ENCODE assay signal across 9 cellular contexts in genomic region chr6:158026054-158026900, GRCh38. TPM values are rescaled to one million over a fixed set of nuclear protein-coding genes. Genes with fewer than 3 reads are reported as not detected.
DNase-seq lines count a peak whose midpoint lies in the region; ATAC-seq, FAIRE-seq and TF ChIP-seq lines count a peak whose summit lies in the region.
"Had no signal": no experiment of that assay in that cellular context is flagged by ENCODE, and none has a peak within 500 bp of the region (broad histone marks: within the 10 kb centered on the region; RNA-seq: fewer than 3 reads in every experiment).

No MANE protein-coding gene starts in this region.

- peak overlapping the region; percentile 56 to 80 (median 70) for H3K27ac ChIP-seq in Peyer's patch
- H3K27ac ChIP-seq in pancreas, result peak overlapping the region; percentile 29 to 88 (median 62)
- H3K27ac ChIP-seq in tibial artery, result peak overlapping the region; percentile 76 to 80
- H3K27ac ChIP-seq: VCaP had no signal

- ATAC-seq in GM21360 (IDR thresholded peaks at IDR 0.05; ENCODE audit: unreplicated experiment) (peak; percentile 80), pancreas (peak; percentile 72 to 90 (median 77))

- FAIRE-seq in pancreas (lab: Jason Lieb, UNC), result no peak

- peak overlapping the region in 3 of 4 donors; percentile 18 to 38 (median 36) for H3K4me3 ChIP-seq in Peyer's patch
- H3K4me3 ChIP-seq in fibroblast of pulmonary artery (replicated peaks; ENCODE audit: low read depth, low read length), result peak overlapping the region; percentile 38
- H3K4me3 ChIP-seq in pancreas, result peak overlapping the region in 1 of 4 donors; percentile 12
- H3K4me3 ChIP-seq in tibial artery, result peak overlapping the region; percentile 5 to 15

- H3K27me3 ChIP-seq in Peyer's patch (no peaks in the 10 kb centered on the region), pancreas (no peaks in the 10 kb centered on the region), tibial artery (no peaks in the 10 kb centered on the region)

- intact Hi-C loops in pancreas (cut with DNase I), result no loop called here
- intact Hi-C loops in tibial artery (cut with DNase I; ENCODE audit: low total_unique reads), result no loop called here

- WGBS in pancreas, 2 donors, result 63 to 69% methylated on average over 21 of the region's 21 CpGs

- DNase-seq in COLO668 (lab: John Stamatoyannopoulos, UW; ENCODE audit: unreplicated experiment), result peak; percentile 84
- DNase-seq in HS-27A (ENCODE audit: low read depth), result peak; percentile 92
- peak; percentile 68 to 91 (median 80) for DNase-seq in Peyer's patch
- DNase-seq in activated T-helper 1 cell treated with anti-CD3 and anti-CD28 coated beads, Interleukin-2, amount 50 U/mL, for 16 hours (ENCODE audit: low read depth in 1 of 2, low spot score in 1 of 2), result peak; percentile 58 to 59
- peak; percentile 99 for DNase-seq in fibroblast of pulmonary artery (ENCODE audit: low read depth)
- DNase-seq in pancreas, result peak; percentile 75 to 87 (median 80)
- peak; percentile 95 to 96 for DNase-seq in tibial artery

- H3K9me3 ChIP-seq in Peyer's patch, result no peaks in the 10 kb centered on the region
- H3K9me3 ChIP-seq in pancreas, result no peaks in the 10 kb centered on the region
- no peaks in the 10 kb centered on the region for H3K9me3 ChIP-seq in tibial artery

- H3K4me1 ChIP-seq in Peyer's patch, result peaks cover 5 to 33% (median 8%) of the 10 kb centered on the region in 4 donors
- H3K4me1 ChIP-seq in pancreas, result peaks cover 0 to 32% (median 7%) of the 10 kb centered on the region in 3 donors
- H3K4me1 ChIP-seq in tibial artery, result peaks cover 0 to 36% (median 27%) of the 10 kb centered on the region in 4 donors

- TF ChIP-seq POLR2A in Peyer's patch (IDR thresholded peaks at IDR 0.05), result peak in 1 of 2 donors; percentile 7

- TF ChIP-seq CTCF in Peyer's patch (IDR thresholded peaks at IDR 0.05), result peak; percentile 38 to 75 (median 53)
- TF ChIP-seq CTCF in fibroblast of pulmonary artery (IDR thresholded peaks at IDR 0.05; ENCODE audit: low read length, missing control alignments), result peak; percentile 71
- no peak for TF ChIP-seq CTCF in pancreas (IDR thresholded peaks at IDR 0.05)
- peak; percentile 27 to 38 for TF ChIP-seq CTCF in tibial artery (IDR thresholded peaks at IDR 0.05)

- H3K36me3 ChIP-seq in Peyer's patch, result peaks cover 0 to 14% (median 0%) of the 10 kb centered on the region in 3 donors
- no peaks in the 10 kb centered on the region for H3K36me3 ChIP-seq in pancreas
- H3K36me3 ChIP-seq in tibial artery, result peaks cover 0 to 8% (median 3%) of the 10 kb centered on the region in 3 donors

RNA-seq across cellular contexts. Expression of gene SYNJ2, which starts 44.6 kb away (rescaled TPM):
- total RNA-seq in Peyer's patch, result 10 to 100 TPM; 26.8 to 47.2 (median 34.0) TPM
- total RNA-seq in pancreas, result 10 to 100 TPM in 3 of 6 donors, 1 to 10 TPM in 3; 8.1 to 17.1 (median 10.1) TPM
- polyA plus RNA-seq in pancreas, result 1 to 10 TPM; 7.9 to 8.6 TPM

Comparison
In these comparisons a context has a peak if more than half of its experiments do, and no peak if none do; other contexts are left out.
1. CTCF ChIP-seq: peak in Peyer's patch (6 of 6), fibroblast of pulmonary artery (single experiment) and tibial artery (2 of 2); none in pancreas (0 of 4).
2. Peak in every context shown above with its lines, with median percentiles within 50 percentile points of each other: DNase-seq and H3K27ac ChIP-seq.